12 cellular contexts compared by ENCODE assay signal in genomic region chr6:75579951-75580350, GRCh38. TPM values are rescaled to one million over a fixed set of nuclear protein-coding genes. Genes with fewer than 3 reads are reported as not detected.
A peak's percentile ranks its signal among the peaks of the same experiment; 100 is the strongest.
DNase-seq lines count a peak whose midpoint lies in the region; ATAC-seq and TF ChIP-seq lines count a peak whose summit lies in the region.
"Had no signal": no experiment of that assay in that cellular context is flagged by ENCODE, and none has a peak within 500 bp of the region (broad histone marks: within the 10 kb centered on the region; RNA-seq: fewer than 3 reads in every experiment).

No MANE protein-coding gene starts in this region.

- CTCF ChIA-PET in HEK293T (lab: Yijun Ruan, JAX): no interaction called here

- ATAC-seq in GM21447 (IDR thresholded peaks at IDR 0.05; ENCODE audit: unreplicated experiment) (peak; percentile 80), HG03159 (IDR thresholded peaks at IDR 0.05; ENCODE audit: unreplicated experiment) (peak; percentile 74), HG02970 (IDR thresholded peaks at IDR 0.05; ENCODE audit: low FRiP score, unreplicated experiment) (no peak)
- no peak for ATAC-seq in naive thymus-derived CD8-positive, alpha-beta T cell
- ATAC-seq: right cardiac atrium had no signal

- peaks cover 0 to 4% (median 0%) of the 10 kb centered on the region in 3 donors for H3K36me3 Mint-ChIP-seq in naive thymus-derived CD8-positive, alpha-beta T cell

- H3K27ac Mint-ChIP-seq in naive thymus-derived CD8-positive, alpha-beta T cell: peak overlapping the region in 4 of 10 donors; percentile 1 to 26 (median 16)

- POLR2A ChIA-PET in naive thymus-derived CD8-positive, alpha-beta T cell (lab: Charles Lee): interaction anchor here (0.6 to 1.2 kb wide), 2 partner anchors 22 to 27 kb away, joined by 3 read pairs; partner anchors contain the start of gene SENP6
- POLR2A ChIA-PET in HEK293T (lab: Yijun Ruan, JAX): no interaction called here

- peaks cover 0 to 15% (median 0%) of the 10 kb centered on the region in 5 donors for H3K27me3 Mint-ChIP-seq in naive thymus-derived CD8-positive, alpha-beta T cell

- DNase-seq in NOMO-1 treated with DMSO at 0.1 percent for 48 hours (lab: John Stamatoyannopoulos, UW; ENCODE audit: unreplicated experiment) (peak; percentile 59), NOMO-1 treated with dmso at 0.1 percent for 144 hours (lab: John Stamatoyannopoulos, UW; ENCODE audit: unreplicated experiment) (no peak), retina (no peak), HEK293T (ENCODE audit: extremely low spot score) (no peak)
- DNase-seq in naive thymus-derived CD8-positive, alpha-beta T cell: no peak
- DNase-seq: H7, Kasumi-1, NCI-H524, right cardiac atrium had no signal

- peaks cover 0 to 5% (median 0%) of the 10 kb centered on the region in 9 donors for H3K9me3 Mint-ChIP-seq in naive thymus-derived CD8-positive, alpha-beta T cell

- peaks cover 5 to 15% (median 8%) of the 10 kb centered on the region in 4 donors for H3K4me1 Mint-ChIP-seq in naive thymus-derived CD8-positive, alpha-beta T cell

- peak overlapping the region in 7 of 10 donors; percentile 0 to 55 (median 3) for H3K4me3 Mint-ChIP-seq in naive thymus-derived CD8-positive, alpha-beta T cell

TF ChIP-seq in HEK293T, 16 proteins besides CTCF, POLR2A, EP300 and RAD21:
- TF ChIP-seq ZNF384 (IDR thresholded peaks at IDR 0.05) (no peak), BHLHE40 (IDR thresholded peaks at IDR 0.05; ENCODE audit: borderline replicate concordance) (no peak), L3MBTL2 (conservative IDR thresholded peaks at IDR 0.05) (no peak), SP1 (IDR thresholded peaks at IDR 0.05) (no peak), NFRKB (IDR thresholded peaks at IDR 0.05) (no peak), TARDBP (IDR thresholded peaks at IDR 0.05) (no peak), FOXK2 (IDR thresholded peaks at IDR 0.05) (no peak), FOXM1 (IDR thresholded peaks at IDR 0.05; ENCODE audit: borderline replicate concordance) (no peak), FOXA1 (IDR thresholded peaks at IDR 0.05) (no peak)
TF ChIP-seq in HEK293T: peak in this region for 0.

RNA-seq across cellular contexts. Expression of gene SENP6, which starts 21.7 kb away (rescaled TPM):
- total RNA-seq in naive thymus-derived CD8-positive, alpha-beta T cell: 100 to 1,000 TPM; 131 to 147 TPM
- polyA plus RNA-seq in naive thymus-derived CD8-positive, alpha-beta T cell: 10 to 100 TPM; 48.4 to 67.3 (median 57.7) TPM

Comparison
In these comparisons a context has a peak if more than half of its experiments do, and no peak if none do; other contexts are left out.
1. ATAC-seq: peak in GM21447 (single experiment) and HG03159 (single experiment); none in naive thymus-derived CD8-positive, alpha-beta T cell (0 of 2) and HG02970 (single experiment).